In genomic region chr3:160924776-160925175, GRCh38 we compare ENCODE assay signal across 35 cellular contexts.
"Had no signal": no experiment of that assay in that cellular context is flagged by ENCODE, and none has a peak within 500 bp of the region (broad histone marks: within the 10 kb centered on the region; RNA-seq: fewer than 3 reads in every experiment).

No MANE protein-coding gene starts in this region.

- DNase-seq: Karpas-422, Kasumi-1, MG63, MM.1S, MV-4-11, NCI-H1048, NCI-H1092, NCI-H1092 treated with DMSO at 0.1 percent for 48 hours, NCI-H1105, NCI-H1105 treated with DMSO at 0.1 percent for 48 hours, NCI-H1417, NCI-H1417 treated with DMSO at 0.1 percent for 48 hours, NCI-H1436, NCI-H1436 treated with DMSO at 0.1 percent for 48 hours, NCI-H146, NCI-H1694, NCI-H1694 treated with DMSO at 0.1 percent for 48 hours, NCI-H187, NCI-H187 treated with DMSO at 0.1 percent for 48 hours, NCI-H1930, NCI-H2029, NCI-H2029 treated with DMSO at 0.1 percent for 48 hours, NCI-H2081, NCI-H2081 treated with DMSO at 0.1 percent for 48 hours, NCI-H2107, NCI-H2171, NCI-H2171 treated with DMSO at 0.1 percent for 48 hours, NCI-H2227 treated with DMSO at 0.1 percent for 48 hours, NCI-H226, NCI-H345, NCI-H446, NCI-H446 treated with DMSO at 0.1 percent for 48 hours, NCI-H510A, NCI-H510A treated with DMSO at 0.1 percent for 48 hours, NCI-H524 had no signal

- H3K27me3 ChIP-seq: MG63 had no signal

- H3K36me3 ChIP-seq: MG63 had no signal

- H3K9me3 ChIP-seq: MG63 had no signal

- H3K4me3 ChIP-seq: MG63 had no signal
